Comparison of ENCODE assay signal across 10 cellular contexts in genomic region chr12:102483466-102483865, GRCh38.
DNase-seq lines count a peak whose midpoint lies in the region; ATAC-seq lines count a peak whose summit lies in the region.
"Had no signal": no experiment of that assay in that cellular context is flagged by ENCODE, and none has a peak within 500 bp of the region (broad histone marks: within the 10 kb centered on the region; RNA-seq: fewer than 3 reads in every experiment).

No MANE protein-coding gene starts in this region.

- ATAC-seq in GM18868 (IDR thresholded peaks at IDR 0.05; ENCODE audit: unreplicated experiment) (peak; percentile 65), GM21423 (IDR thresholded peaks at IDR 0.05; ENCODE audit: unreplicated experiment) (peak; percentile 58), HG03280 (IDR thresholded peaks at IDR 0.05; ENCODE audit: unreplicated experiment) (peak; percentile 49)
- ATAC-seq: left lobe of liver had no signal

- DNase-seq in germinal center (ENCODE audit: low spot score): peak; percentile 6
- no peak for DNase-seq in KG1 (lab: John Stamatoyannopoulos, UW)
- DNase-seq in stimulated activated CD4-positive, alpha-beta T cell treated with anti-CD3 and anti-CD28 coated beads, Interleukin-12 subunit alpha, Interleukin-12 subunit beta, amount 100 ng/mL, for 4 hours: no peak
- DNase-seq in NCI-H2107 treated with DMSO at 0.1 percent for 48 hours (lab: John Stamatoyannopoulos, UW; ENCODE audit: unreplicated experiment): no peak
- no peak for DNase-seq in NCI-H2196 (lab: John Stamatoyannopoulos, UW; ENCODE audit: unreplicated experiment)
- DNase-seq: NCI-H226 had no signal
